Comparison of ENCODE assay signal across 19 cellular contexts in the genomic region with DNA sequence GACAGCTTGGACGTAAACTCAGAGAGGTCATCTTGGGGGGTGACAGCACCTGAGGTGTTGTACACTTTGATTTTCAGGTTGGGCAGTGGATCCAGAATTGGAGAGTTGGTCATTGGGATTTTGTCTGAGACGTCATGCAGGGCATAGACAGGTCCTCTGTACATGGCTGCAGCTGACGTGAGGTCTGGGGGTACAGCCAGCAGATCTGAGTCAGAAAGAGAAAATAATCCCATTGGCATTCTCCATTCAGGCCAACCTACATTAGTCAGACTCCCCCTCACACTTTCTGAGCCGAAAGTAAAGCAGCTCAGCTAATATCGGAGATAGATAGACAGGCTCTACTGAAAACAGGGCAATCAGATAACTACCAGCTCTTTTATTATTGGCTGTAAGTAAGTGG.
DNase-seq lines count a peak whose midpoint lies in the region; ATAC-seq and TF ChIP-seq lines count a peak whose summit lies in the region.
"Had no signal": no experiment of that assay in that cellular context is flagged by ENCODE, and none has a peak within 500 bp of the region (broad histone marks: within the 10 kb centered on the region; RNA-seq: fewer than 3 reads in every experiment).

No MANE protein-coding gene starts in this region.

- no peak overlapping the region for H3K4me3 ChIP-seq in cardiac fibroblast (replicated peaks in 1 of 2; ENCODE audit: low read depth in 2 of 2, low read length in 2 of 2)
- H3K4me3 ChIP-seq: esophagus muscularis mucosa, lower lobe of right lung, right lobe of liver had no signal

- DNase-seq in AG08395 (ENCODE audit: low spot score), result peak; percentile 4
- peak; percentile 88 for DNase-seq in LHCN-M2 (ENCODE audit: low read depth)
- DNase-seq in cardiac fibroblast (ENCODE audit: low read depth in 2 of 2), result peak; percentile 33 to 92
- peak; percentile 36 for DNase-seq in non-pigmented ciliary epithelial cell (ENCODE audit: low read depth)
- no peak for DNase-seq in DMS 273 treated with DMSO at 0.1 percent for 48 hours (lab: John Stamatoyannopoulos, UW)
- no peak for DNase-seq in NCI-H2196 treated with DMSO at 0.1 percent for 48 hours (lab: John Stamatoyannopoulos, UW; ENCODE audit: unreplicated experiment)
- DNase-seq in effector CD4-positive, alpha-beta T cell, result no peak
- no peak for DNase-seq in sciatic nerve (ENCODE audit: low spot score)
- DNase-seq: activated CD4-positive, alpha-beta T cell treated with anti-CD3 and anti-CD28 coated beads for 4 hours; activated naive CD8-positive, alpha-beta T cell treated with anti-CD3 and anti-CD28 coated beads, Interleukin-2, amount 10 ng/mL, durations not matched to agents 7 days and 5 days; effector CD8-positive, alpha-beta T cell; Karpas-422; lower lobe of right lung; NCI-H1417; right lobe of liver; SHP77; stimulated activated CD4-positive, alpha-beta T cell treated with anti-CD3 and anti-CD28 coated beads, Interleukin-1b, Interleukin-23, amount 100 ng/mL, for 48 hours; T-cell had no signal

- no peak for ATAC-seq in sciatic nerve
- ATAC-seq: lower lobe of right lung, right lobe of liver, T-cell had no signal

- TF ChIP-seq CTCF in cardiac fibroblast (IDR thresholded peaks at IDR 0.05; ENCODE audit: low read depth, low read length), result no peak

- intact Hi-C loops in sciatic nerve (cut with DNase I), result no loop called here

Comparison
In these comparisons a context has a peak if more than half of its experiments do, and no peak if none do; other contexts are left out.
1. DNase-seq: peak in AG08395 (single experiment), LHCN-M2 (single experiment), cardiac fibroblast (2 of 2) and non-pigmented ciliary epithelial cell (single experiment); none in DMS 273 treated with DMSO at 0.1 percent for 48 hours (single experiment), NCI-H2196 treated with DMSO at 0.1 percent for 48 hours (single experiment), effector CD4-positive, alpha-beta T cell (single experiment) and sciatic nerve (single experiment).